In genomic region chr9:131693651-131694597, GRCh38 we compare ENCODE assay signal across 14 cellular contexts. TPM values are rescaled to one million over a fixed set of nuclear protein-coding genes. Genes with fewer than 3 reads are reported as not detected.
DNase-seq lines count a peak whose midpoint lies in the region; ATAC-seq and TF ChIP-seq lines count a peak whose summit lies in the region.
"Had no signal": no experiment of that assay in that cellular context is flagged by ENCODE, and none has a peak within 500 bp of the region (broad histone marks: within the 10 kb centered on the region; RNA-seq: fewer than 3 reads in every experiment).

No MANE protein-coding gene starts in this region.

- intact Hi-C loops in natural killer cell (cut with micrococcal nuclease) = no loop called here

- no peak overlapping the region for H3K27ac ChIP-seq in HEK293 (ENCODE audit: extremely low read depth, low read depth, low read length)
- H3K27ac ChIP-seq: 22Rv1, suprapubic skin had no signal

- no peak for TF ChIP-seq CTCF in HEK293 (tag by site-specific recombination; IDR thresholded peaks at IDR 0.05)
- TF ChIP-seq CTCF in chondrocyte (IDR thresholded peaks at IDR 0.05) = no peak
- TF ChIP-seq CTCF in natural killer cell (IDR thresholded peaks at IDR 0.05) = no peak

- no peaks in the 10 kb centered on the region for H3K9me3 Mint-ChIP-seq in chondrocyte (ENCODE audit: low read depth)
- no peaks in the 10 kb centered on the region for H3K9me3 Mint-ChIP-seq in natural killer cell
- H3K9me3 Mint-ChIP-seq: activated naive CD4-positive, alpha-beta T cell treated with anti-CD3 and anti-CD28 coated beads, Interleukin-2, amount 50 U/mL, for 72 hours had no signal

- H3K27ac Mint-ChIP-seq in chondrocyte (ENCODE audit: unreplicated experiment) (peak overlapping the region; percentile 7), natural killer cell (peak overlapping the region; percentile 42 to 45)

- H3K4me1 ChIP-seq in HEK293 (ENCODE audit: control insufficient read depth, insufficient read depth, low read length) = no peaks in the 10 kb centered on the region

- DNase-seq in DMS79 treated with DMSO at 0.1 percent for 48 hours (lab: John Stamatoyannopoulos, UW) (peak; percentile 11), DMS79 (lab: John Stamatoyannopoulos, UW) (no peak), chondrocyte (ENCODE audit: low spot score) (no peak), natural killer cell (no peak), NCI-H524 treated with DMSO at 0.1 percent for 48 hours (lab: John Stamatoyannopoulos, UW) (no peak), mesenteric fat pad (ENCODE audit: low spot score) (no peak)
- DNase-seq: NCI-H1417 treated with DMSO at 0.1 percent for 48 hours; NCI-H2227 treated with DMSO at 0.1 percent for 48 hours; stimulated activated CD4-positive, alpha-beta T cell treated with anti-CD3 and anti-CD28 coated beads, Interleukin-15, amount 100 ng/mL, for 24 hours had no signal

- H3K4me3 Mint-ChIP-seq in chondrocyte (ENCODE audit: unreplicated experiment) = no peak overlapping the region
- H3K4me3 Mint-ChIP-seq in natural killer cell = peak overlapping the region; percentile 21

- POLR2A ChIA-PET in HEK293 (lab: Yijun Ruan, JAX) = no interaction called here

- no peak overlapping the region for H3K4me3 ChIP-seq in HEK293 (ENCODE audit: low read depth, low read length)
- H3K4me3 ChIP-seq: suprapubic skin had no signal

- peaks cover 24% of the 10 kb centered on the region for H3K4me1 Mint-ChIP-seq in chondrocyte (ENCODE audit: low read depth)
- peaks cover 86 to 91% of the 10 kb centered on the region in 2 donors for H3K4me1 Mint-ChIP-seq in natural killer cell

- H3K9me3 ChIP-seq in HEK293 (ENCODE audit: control insufficient read depth, insufficient read depth, low read depth, low read length) = no peaks in the 10 kb centered on the region
- H3K9me3 ChIP-seq: suprapubic skin had no signal

- peak in 1 of 3 donors; percentile 22 for ATAC-seq in natural killer cell
- ATAC-seq in HG03565 (IDR thresholded peaks at IDR 0.05; ENCODE audit: unreplicated experiment) = no peak
- ATAC-seq: activated naive CD4-positive, alpha-beta T cell treated with anti-CD3 and anti-CD28 coated beads, Interleukin-2, amount 50 U/mL, for 72 hours had no signal

- no peaks in the 10 kb centered on the region for H3K36me3 Mint-ChIP-seq in chondrocyte (ENCODE audit: low read depth)
- H3K36me3 Mint-ChIP-seq in natural killer cell = no peaks in the 10 kb centered on the region
- H3K36me3 Mint-ChIP-seq: activated naive CD4-positive, alpha-beta T cell treated with anti-CD3 and anti-CD28 coated beads, Interleukin-2, amount 50 U/mL, for 72 hours had no signal

- no peaks in the 10 kb centered on the region for H3K36me3 ChIP-seq in HEK293 (ENCODE audit: control insufficient read depth in 2 of 2, insufficient read depth in 1 of 2, low read length in 2 of 2)
- H3K36me3 ChIP-seq: suprapubic skin had no signal

- H3K27me3 Mint-ChIP-seq in chondrocyte (ENCODE audit: low read depth) = no peaks in the 10 kb centered on the region
- H3K27me3 Mint-ChIP-seq in natural killer cell (ENCODE audit: low read depth in 2 of 2) = no peaks in the 10 kb centered on the region

- CTCF ChIA-PET in HEK293 (lab: Yijun Ruan, JAX) = interaction anchor here (0.6 to 1.8 kb wide), 6 partner anchors 14 to 87 kb away, joined by 3 to 7 read pairs (median 4); no protein-coding TSS in a partner anchor

TF ChIP-seq in HEK293, 187 proteins besides CTCF, POLR2A, EP300 and RAD21:
- TF ChIP-seq ZNF391 (tag by site-specific recombination; IDR thresholded peaks at IDR 0.05; ENCODE audit: borderline replicate concordance, low read depth) (no peak), PRDM1 (tag by site-specific recombination; IDR thresholded peaks at IDR 0.05) (0 out of 2 replicates have a peak, but pooled peaks have one; percentile 7)
TF ChIP-seq in HEK293: peak in this region for 1.

RNA-seq across cellular contexts. Expression of gene RAPGEF1, which starts 46.0 kb away (rescaled TPM):
- total RNA-seq in chondrocyte (65.4 to 77.3 TPM (median 73.1 TPM) in 3 replicates), natural killer cell (100 to 1,000 TPM; 210 to 224 (median 222) TPM), mesenteric fat pad (106 TPM)
